30 cellular contexts compared by ENCODE assay signal in the genomic region with DNA sequence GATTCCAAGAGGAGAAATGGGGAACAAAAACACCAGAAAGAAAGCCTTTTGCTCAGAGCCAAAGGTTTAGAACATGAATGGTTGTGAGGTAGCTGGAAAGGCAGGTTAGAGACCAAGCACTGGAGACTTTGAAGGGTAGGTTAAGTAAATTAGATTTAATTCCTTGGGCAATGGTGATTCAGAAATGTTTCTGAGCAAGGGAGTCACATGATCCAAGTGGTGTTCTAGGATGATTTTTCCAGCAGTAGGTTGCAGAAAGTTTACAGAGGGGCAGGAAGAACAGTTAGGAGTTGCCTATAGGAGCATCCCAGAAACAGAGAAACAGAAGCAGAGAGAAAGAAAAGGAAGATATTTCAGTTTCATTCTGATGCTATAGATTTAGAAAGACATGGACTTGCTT.
DNase-seq lines count a peak whose midpoint lies in the region; ATAC-seq and TF ChIP-seq lines count a peak whose summit lies in the region.
"Had no signal": no experiment of that assay in that cellular context is flagged by ENCODE, and none has a peak within 500 bp of the region (broad histone marks: within the 10 kb centered on the region; RNA-seq: fewer than 3 reads in every experiment).

No MANE protein-coding gene starts in this region.

- TF ChIP-seq RAD21 in IMR-90 (IDR thresholded peaks at IDR 0.05; ENCODE audit: low read length), result no peak

- no peaks in the 10 kb centered on the region for H3K9me2 ChIP-seq in Karpas-422 (replicated peaks; ENCODE audit: insufficient read depth, low read length)

- H3K4me1 ChIP-seq in IMR-90 (ENCODE audit: control insufficient read depth, insufficient read depth, low read length) (no peaks in the 10 kb centered on the region), mesenchymal stem cell (ENCODE audit: control insufficient read depth, insufficient read depth, low read depth, low read length) (peaks cover 2% of the 10 kb centered on the region), spleen (no peaks in the 10 kb centered on the region), Karpas-422 (ENCODE audit: low read length) (peaks cover 12% of the 10 kb centered on the region)
- H3K4me1 ChIP-seq: A549, pancreas, testis had no signal

- peak; percentile 68; the same call in 1 of the 2 replicates for ATAC-seq in IMR-90 (ENCODE audit: low read depth)
- ATAC-seq in left lobe of liver, result no peak
- ATAC-seq: A549; activated CD4-positive, alpha-beta T cell treated with anti-CD3 and anti-CD28 coated beads for 36 hours; CD8-positive, alpha-beta T cell; effector memory CD8-positive, alpha-beta T cell; pancreas; Right ventricle myocardium inferior; stimulated activated naive CD8-positive, alpha-beta T cell treated with anti-CD3 and anti-CD28 coated beads, Interleukin-15, Interleukin-2, amounts not matched to agents 100 U/mL and 50 U/mL, for 24 hours had no signal

- peaks cover 6% of the 10 kb centered on the region for H3K4me1 Mint-ChIP-seq in activated T-helper 2 cell treated with anti-CD3 and anti-CD28 coated beads, Interferon-gamma antibody, Interleukin-2, Interleukin-4, amounts not matched to agents 10 μg/mL and 5 μg/mL and 100 μg/mL, durations not matched to agents 14 hours and 24 hours and 36 hours (ENCODE audit: low read depth)
- H3K4me1 Mint-ChIP-seq: activated CD4-positive, alpha-beta T cell treated with anti-CD3 and anti-CD28 coated beads for 36 hours; immature natural killer cell had no signal

- H3K4ac ChIP-seq in IMR-90 (ENCODE audit: low read depth, low read length) (no peak overlapping the region), mesenchymal stem cell (ENCODE audit: low read depth in 1 of 2, low read length in 2 of 2) (no peak overlapping the region)

- H2BK15ac ChIP-seq in IMR-90 (ENCODE audit: low read depth, low read length), result no peak overlapping the region
- no peak overlapping the region for H2BK15ac ChIP-seq in mesenchymal stem cell (ENCODE audit: low read depth, poor library complexity, severe bottlenecking)

- H3K9me3 Mint-ChIP-seq in activated T-helper 2 cell treated with anti-CD3 and anti-CD28 coated beads, Interferon-gamma antibody, Interleukin-2, Interleukin-4, amounts not matched to agents 10 μg/mL and 5 μg/mL and 100 μg/mL, durations not matched to agents 14 hours and 24 hours and 36 hours, result no peaks in the 10 kb centered on the region
- H3K9me3 Mint-ChIP-seq: CD8-positive, alpha-beta T cell; effector memory CD8-positive, alpha-beta T cell; immature natural killer cell had no signal

- H3K9me1 ChIP-seq in IMR-90 (ENCODE audit: insufficient read depth, low read length), result peaks cover 4% of the 10 kb centered on the region; the same call in 1 of the 2 replicates

- H3K14ac ChIP-seq in IMR-90 (replicated peaks; ENCODE audit: low read depth, low read length) (no peak overlapping the region; the same call in 1 of the 2 replicates), mesenchymal stem cell (ENCODE audit: low read length in 2 of 2) (no peak overlapping the region)

- no peaks in the 10 kb centered on the region for H3K36me3 ChIP-seq in IMR-90 (ENCODE audit: control insufficient read depth, insufficient read depth, low read length)
- H3K36me3 ChIP-seq in mesenchymal stem cell (ENCODE audit: control insufficient read depth in 1 of 2, insufficient read depth in 2 of 2, low read depth in 1 of 2, low read length in 2 of 2), result peaks cover 0 to 3% of the 10 kb centered on the region in 2 experiments
- no peaks in the 10 kb centered on the region for H3K36me3 ChIP-seq in spleen
- H3K36me3 ChIP-seq in Karpas-422 (ENCODE audit: insufficient read depth, low read length), result no peaks in the 10 kb centered on the region
- H3K36me3 ChIP-seq: BE2C, pancreas had no signal

- H2AK9ac ChIP-seq in IMR-90 (replicated peaks; ENCODE audit: low read depth, low read length, poor library complexity), result no peak overlapping the region

- no peak overlapping the region for H2AK5ac ChIP-seq in IMR-90 (ENCODE audit: low read depth, low read length)
- H2AK5ac ChIP-seq in mesenchymal stem cell (ENCODE audit: low read length, severe bottlenecking), result no peak overlapping the region

- peak; percentile 12 for DNase-seq in AG08396 (ENCODE audit: low spot score)
- peak; percentile 54 for DNase-seq in IMR-90
- DNase-seq in choroid plexus epithelial cell (ENCODE audit: low read depth), result peak; percentile 37
- peak; percentile 4 for DNase-seq in mesenchymal stem cell
- no peak for DNase-seq in spleen
- DNase-seq in activated T-helper 2 cell treated with anti-CD3 and anti-CD28 coated beads, Interferon-gamma antibody, Interleukin-2, Interleukin-4, amounts not matched to agents 10 μg/mL and 5 μg/mL and 100 μg/mL, durations not matched to agents 14 hours and 24 hours and 36 hours (ENCODE audit: low spot score), result no peak
- DNase-seq in left lobe of liver (ENCODE audit: low spot score), result no peak
- DNase-seq in Karpas-422, result no peak
- DNase-seq: activated CD4-positive, alpha-beta T cell treated with anti-CD3 and anti-CD28 coated beads for 36 hours; activated effector memory CD4-positive, alpha-beta T cell treated with anti-CD3 and anti-CD28 coated beads, Interleukin-2, amount 50 U/mL, for 16 hours; BE2C; CD8-positive, alpha-beta T cell; central memory CD4-positive, alpha-beta T cell; effector memory CD8-positive, alpha-beta T cell; erythroblast; GOT3; hippocampal formation; immature natural killer cell; NCI-H1417 treated with DMSO at 0.1 percent for 48 hours; NCI-H2029 treated with DMSO at 0.1 percent for 48 hours; NCI-H69; pancreas; retina; stimulated activated naive CD8-positive, alpha-beta T cell treated with anti-CD3 and anti-CD28 coated beads, Interleukin-15, Interleukin-2, amounts not matched to agents 100 U/mL and 50 U/mL, for 24 hours; T-helper 2 cell; testis had no signal

- CTCF ChIA-PET in IMR-90 (lab: Yijun Ruan, JAX), result no interaction called here

- H4K5ac ChIP-seq in IMR-90 (ENCODE audit: low read depth, low read length), result no peak overlapping the region

- H3K4me3 Mint-ChIP-seq in activated T-helper 2 cell treated with anti-CD3 and anti-CD28 coated beads, Interferon-gamma antibody, Interleukin-2, Interleukin-4, amounts not matched to agents 10 μg/mL and 5 μg/mL and 100 μg/mL, durations not matched to agents 14 hours and 24 hours and 36 hours (ENCODE audit: low read depth), result no peak overlapping the region
- H3K4me3 Mint-ChIP-seq: activated CD4-positive, alpha-beta T cell treated with anti-CD3 and anti-CD28 coated beads for 36 hours; activated naive CD8-positive, alpha-beta T cell; CD8-positive, alpha-beta T cell; effector memory CD8-positive, alpha-beta T cell; immature natural killer cell had no signal

- peaks cover 10% of the 10 kb centered on the region for H3K27me3 Mint-ChIP-seq in activated T-helper 2 cell treated with anti-CD3 and anti-CD28 coated beads, Interferon-gamma antibody, Interleukin-2, Interleukin-4, amounts not matched to agents 10 μg/mL and 5 μg/mL and 100 μg/mL, durations not matched to agents 14 hours and 24 hours and 36 hours (ENCODE audit: low read depth)

- peak overlapping the region in 1 of 2 experiments; percentile 60; a peak in 1 of 4 replicates for H4K8ac ChIP-seq in IMR-90 (ENCODE audit: low read depth in 2 of 2, low read length in 2 of 2)
- no peak overlapping the region for H4K8ac ChIP-seq in mesenchymal stem cell (ENCODE audit: low read length)

- no peak overlapping the region for H3K27ac ChIP-seq in IMR-90 (ENCODE audit: insufficient read depth, low read length)
- no peak overlapping the region for H3K27ac ChIP-seq in mesenchymal stem cell (ENCODE audit: low read length, poor library complexity, severe bottlenecking)
- no peak overlapping the region for H3K27ac ChIP-seq in spleen
- H3K27ac ChIP-seq in Karpas-422 (ENCODE audit: low read length), result no peak overlapping the region
- H3K27ac ChIP-seq: A549, pancreas, skin epidermis, testis had no signal

- intact Hi-C loops in IMR-90 (cut with micrococcal nuclease) (no loop called here), spleen (cut with DNase I; ENCODE audit: low total_unique reads) (no loop called here)
- intact Hi-C loops in activated T-helper 2 cell treated with anti-CD3 and anti-CD28 coated beads, Interferon-gamma antibody, Interleukin-2, Interleukin-4, amounts not matched to agents 10 μg/mL and 5 μg/mL and 100 μg/mL, durations not matched to agents 14 hours and 24 hours and 36 hours (cut with micrococcal nuclease), result no loop called here

- H3K79me2 ChIP-seq in Karpas-422 (ENCODE audit: low read length), result no peaks in the 10 kb centered on the region

- H3K79me1 ChIP-seq in IMR-90 (ENCODE audit: low read depth in 1 of 2, low read length in 2 of 2), result no peaks in the 10 kb centered on the region
- peaks cover 13% of the 10 kb centered on the region for H3K79me1 ChIP-seq in mesenchymal stem cell (replicated peaks; ENCODE audit: low read length, poor library complexity, severe bottlenecking)

- TF ChIP-seq CTCF in IMR-90 (conservative IDR thresholded peaks at IDR 0.05; ENCODE audit: low read depth, low read length) (no peak), choroid plexus epithelial cell (conservative IDR thresholded peaks at IDR 0.05; ENCODE audit: low read depth, low read length) (no peak), spleen (IDR thresholded peaks at IDR 0.05 in 8 of 11, conservative IDR thresholded peaks at IDR 0.05 in 3 of 11) (no peak)

- H3K36me3 Mint-ChIP-seq in activated T-helper 2 cell treated with anti-CD3 and anti-CD28 coated beads, Interferon-gamma antibody, Interleukin-2, Interleukin-4, amounts not matched to agents 10 μg/mL and 5 μg/mL and 100 μg/mL, durations not matched to agents 14 hours and 24 hours and 36 hours (ENCODE audit: low read depth), result no peaks in the 10 kb centered on the region
- H3K36me3 Mint-ChIP-seq: activated naive CD8-positive, alpha-beta T cell; CD8-positive, alpha-beta T cell; immature natural killer cell had no signal

- H3K4me2 ChIP-seq in IMR-90 (ENCODE audit: low read depth, low read length), result no peak overlapping the region
- H3K4me2 ChIP-seq in mesenchymal stem cell (ENCODE audit: low read length, poor library complexity, severe bottlenecking), result no peak overlapping the region
- H3K4me2 ChIP-seq in Karpas-422 (ENCODE audit: low read depth, low read length, poor library complexity, severe bottlenecking), result no peak overlapping the region
- H3K4me2 ChIP-seq: A549 had no signal

- in situ Hi-C loops in IMR-90 (cut with MboI; ENCODE audit: low sequenced_read_pairs), result no loop called here

- H3K56ac ChIP-seq in IMR-90 (ENCODE audit: extremely low read depth, insufficient read depth, low read length), result no peak overlapping the region

- H4K20me1 ChIP-seq in IMR-90 (ENCODE audit: insufficient read depth, low read length) (no peaks in the 10 kb centered on the region), Karpas-422 (ENCODE audit: insufficient read depth, low read depth, low read length) (no peaks in the 10 kb centered on the region)

- H4K91ac ChIP-seq in IMR-90 (ENCODE audit: insufficient read depth, low read depth, low read length), result no peak overlapping the region
- H4K91ac ChIP-seq in mesenchymal stem cell (ENCODE audit: low read length), result no peak overlapping the region

- H2AFZ ChIP-seq in IMR-90 (replicated peaks; ENCODE audit: low read length, poor library complexity) (no peak overlapping the region), mesenchymal stem cell (ENCODE audit: low read depth, low read length) (no peak overlapping the region), Karpas-422 (ENCODE audit: low read length) (no peak overlapping the region)

- H3K27me3 ChIP-seq in IMR-90 (ENCODE audit: control insufficient read depth, insufficient read depth, low read length) (no peaks in the 10 kb centered on the region), mesenchymal stem cell (ENCODE audit: control insufficient read depth in 1 of 2, insufficient read depth in 1 of 2, low read length in 2 of 2) (no peaks in the 10 kb centered on the region), spleen (replicated peaks in 1 of 7) (no peaks in the 10 kb centered on the region), Karpas-422 (ENCODE audit: low read length) (0 out of 2 replicates have a peak, but pooled peaks cover 2% of the 10 kb centered on the region)
- H3K27me3 ChIP-seq: BE2C, pancreas, testis had no signal

- H2BK120ac ChIP-seq in IMR-90 (ENCODE audit: low read depth, low read length) (no peak overlapping the region), mesenchymal stem cell (ENCODE audit: low read depth, low read length) (no peak overlapping the region)

- no peak overlapping the region for H3K4me3 ChIP-seq in IMR-90 (ENCODE audit: insufficient read depth, low read depth, low read length)
- H3K4me3 ChIP-seq in choroid plexus epithelial cell (ENCODE audit: low read depth, low read length), result no peak overlapping the region
- no peak overlapping the region for H3K4me3 ChIP-seq in mesenchymal stem cell (ENCODE audit: insufficient read depth in 1 of 2, low read depth in 1 of 2, low read length in 2 of 2)
- no peak overlapping the region for H3K4me3 ChIP-seq in spleen
- H3K4me3 ChIP-seq in Karpas-422 (ENCODE audit: low read length), result no peak overlapping the region
- H3K4me3 ChIP-seq: A549, pancreas, skin epidermis, testis had no signal

- H2BK12ac ChIP-seq in mesenchymal stem cell (ENCODE audit: low read length in 2 of 2), result no peak overlapping the region

- BruUV-seq in IMR-90 (replicated peaks; lab: Mats Ljungman, UMichigan), result no TSS peak

- POLR2A ChIA-PET in IMR-90 (lab: Charles Lee; ENCODE audit: unreplicated experiment), result no interaction called here

- H2BK20ac ChIP-seq in IMR-90 (ENCODE audit: low read depth, low read length), result no peak overlapping the region

- H2BK5ac ChIP-seq in IMR-90 (ENCODE audit: low read depth, low read length, poor library complexity, severe bottlenecking) (no peak overlapping the region), mesenchymal stem cell (ENCODE audit: low read depth, low read length, poor library complexity, severe bottlenecking) (no peak overlapping the region)

- H3K18ac ChIP-seq in IMR-90 (ENCODE audit: low read depth, low read length), result no peak overlapping the region
- no peak overlapping the region for H3K18ac ChIP-seq in mesenchymal stem cell (ENCODE audit: low read depth in 1 of 2, low read length in 2 of 2)

- H3K23ac ChIP-seq in IMR-90 (ENCODE audit: low read depth, low read length) (no peak overlapping the region), mesenchymal stem cell (ENCODE audit: low read length in 2 of 2) (no peak overlapping the region)

- H3K9ac ChIP-seq in IMR-90 (ENCODE audit: low read depth, low read length), result no peak overlapping the region
- H3K9ac ChIP-seq in mesenchymal stem cell (ENCODE audit: low read length), result no peak overlapping the region
- no peak overlapping the region for H3K9ac ChIP-seq in Karpas-422 (ENCODE audit: low read length)

- dilution Hi-C loops in IMR-90 (cut with HindIII; ENCODE audit: low sequenced_read_pairs, unreplicated experiment), result no loop called here

- no peak overlapping the region for H3K27ac Mint-ChIP-seq in activated T-helper 2 cell treated with anti-CD3 and anti-CD28 coated beads, Interferon-gamma antibody, Interleukin-2, Interleukin-4, amounts not matched to agents 10 μg/mL and 5 μg/mL and 100 μg/mL, durations not matched to agents 14 hours and 24 hours and 36 hours
- H3K27ac Mint-ChIP-seq: activated CD4-positive, alpha-beta T cell treated with anti-CD3 and anti-CD28 coated beads for 36 hours; activated naive CD8-positive, alpha-beta T cell; CD8-positive, alpha-beta T cell; effector memory CD8-positive, alpha-beta T cell; immature natural killer cell had no signal

- TF ChIP-seq POLR2A in IMR-90 (IDR thresholded peaks at IDR 0.05; ENCODE audit: low read depth, low read length), result no peak
- TF ChIP-seq POLR2A in spleen (IDR thresholded peaks at IDR 0.05), result no peak

- H3K9me3 ChIP-seq in IMR-90 (ENCODE audit: control insufficient read depth, insufficient read depth, low read length), result no peaks in the 10 kb centered on the region
- H3K9me3 ChIP-seq in mesenchymal stem cell (ENCODE audit: control insufficient read depth, low read length), result no peaks in the 10 kb centered on the region
- no peaks in the 10 kb centered on the region for H3K9me3 ChIP-seq in spleen
- H3K9me3 ChIP-seq in Karpas-422 (ENCODE audit: low read length), result no peaks in the 10 kb centered on the region
- H3K9me3 ChIP-seq: A549, BE2C, pancreas, testis had no signal

Comparison
In these comparisons a context has a peak if more than half of its experiments do, and no peak if none do; other contexts are left out.
1. DNase-seq: peak in AG08396 (single experiment), IMR-90 (single experiment), choroid plexus epithelial cell (single experiment) and mesenchymal stem cell (single experiment); none in spleen (single experiment), activated T-helper 2 cell treated with anti-CD3 and anti-CD28 coated beads, Interferon-gamma antibody, Interleukin-2, Interleukin-4, amounts not matched to agents 10 μg/mL and 5 μg/mL and 100 μg/mL, durations not matched to agents 14 hours and 24 hours and 36 hours (single experiment), left lobe of liver (single experiment) and Karpas-422 (single experiment).